8 cellular contexts compared by ENCODE assay signal in genomic region chr4:158578476-158578875, GRCh38. TPM values are rescaled to one million over a fixed set of nuclear protein-coding genes. Genes with fewer than 3 reads are reported as not detected.
DNase-seq lines count a peak whose midpoint lies in the region; ATAC-seq and TF ChIP-seq lines count a peak whose summit lies in the region.

No MANE protein-coding gene starts in this region.

- peaks cover 53% of the 10 kb centered on the region for H3K4me1 Mint-ChIP-seq in WTC11

- intact Hi-C loops in left lung (cut with DNase I) = no loop called here

- no peaks in the 10 kb centered on the region for H3K36me3 ChIP-seq in left lung

- no peak overlapping the region for H3K4me3 ChIP-seq in left lung

- no peak overlapping the region for H3K4me3 Mint-ChIP-seq in WTC11

- no peaks in the 10 kb centered on the region for H3K27me3 ChIP-seq in left lung

- TF ChIP-seq CTCF in WTC11 (IDR thresholded peaks at IDR 0.05) (no peak), left lung (IDR thresholded peaks at IDR 0.05) (no peak)

- DNase-seq in EH (ENCODE audit: low read depth) (peak; percentile 52), Kasumi-1 (lab: John Stamatoyannopoulos, UW) (peak; percentile 60 to 66), WTC11 (ENCODE audit: low spot score) (no peak), left lung (no peak), NCI-H510A (lab: John Stamatoyannopoulos, UW) (no peak)

- H3K9me3 Mint-ChIP-seq in WTC11 = peaks cover 5% of the 10 kb centered on the region

- POLR2A ChIA-PET in WTC11 (lab: Charles Lee) = no interaction called here

- peaks cover 4% of the 10 kb centered on the region for H3K36me3 Mint-ChIP-seq in WTC11

- no peak overlapping the region for H3K27ac ChIP-seq in left lung

- no peaks in the 10 kb centered on the region for H3K9me3 ChIP-seq in left lung

- H3K27ac Mint-ChIP-seq in WTC11 = no peak overlapping the region

- H3K4me1 ChIP-seq in left lung = no peaks in the 10 kb centered on the region

- peak; percentile 81 for ATAC-seq in WTC11
- ATAC-seq in left lung = peak; percentile 56
- no peak for ATAC-seq in HG03196 (IDR thresholded peaks at IDR 0.05; ENCODE audit: unreplicated experiment)
- ATAC-seq in HG02840 (IDR thresholded peaks at IDR 0.05; ENCODE audit: low FRiP score, unreplicated experiment) = no peak
- no peak for ATAC-seq in GM19455 (IDR thresholded peaks at IDR 0.05; ENCODE audit: unreplicated experiment)

- peaks cover 45% of the 10 kb centered on the region for H3K27me3 Mint-ChIP-seq in WTC11 (ENCODE audit: low read depth)

- CTCF ChIA-PET in WTC11 (lab: Charles Lee) = interaction anchor here (0.5 to 1.0 kb wide), 2 partner anchors 82 to 396 kb away, joined by 3 read pairs; no protein-coding TSS in a partner anchor

TF ChIP-seq in WTC11, 78 proteins besides CTCF, POLR2A, EP300 and RAD21:
- TF ChIP-seq ZNF281 (CRISPR knock-in tag; IDR thresholded peaks at IDR 0.05) (no peak), GTF2I (CRISPR knock-in tag; conservative IDR thresholded peaks at IDR 0.05) (no peak), ZNF532 (CRISPR knock-in tag; IDR thresholded peaks at IDR 0.05; ENCODE audit: borderline replicate concordance) (no peak), TEAD4 (CRISPR knock-in tag; IDR thresholded peaks at IDR 0.05) (no peak), ZBTB21 (CRISPR knock-in tag; IDR thresholded peaks at IDR 0.05; ENCODE audit: borderline replicate concordance) (no peak), AR (CRISPR knock-in tag; IDR thresholded peaks at IDR 0.05) (no peak), ZNF121 (CRISPR knock-in tag; IDR thresholded peaks at IDR 0.05) (no peak)
TF ChIP-seq in WTC11: peak in this region for 0.

RNA-seq across cellular contexts. Expression of gene RXFP1, which starts 56.8 kb away (rescaled TPM):
- total RNA-seq in WTC11 (2021) (0.48 to 0.89 TPM (median 0.82 TPM) in 3 replicates), left lung (1 to 10 TPM; 2.7 to 4.3 TPM)

Comparison
In these comparisons a context has a peak if more than half of its experiments do, and no peak if none do; other contexts are left out.
1. DNase-seq: peak in EH (single experiment) and Kasumi-1 (2 of 2); none in WTC11 (single experiment), left lung (0 of 2) and NCI-H510A (single experiment).
2. ATAC-seq: peak in WTC11 (single experiment) and left lung (single experiment); none in HG03196 (single experiment), HG02840 (single experiment) and GM19455 (single experiment).